In the genomic region with DNA sequence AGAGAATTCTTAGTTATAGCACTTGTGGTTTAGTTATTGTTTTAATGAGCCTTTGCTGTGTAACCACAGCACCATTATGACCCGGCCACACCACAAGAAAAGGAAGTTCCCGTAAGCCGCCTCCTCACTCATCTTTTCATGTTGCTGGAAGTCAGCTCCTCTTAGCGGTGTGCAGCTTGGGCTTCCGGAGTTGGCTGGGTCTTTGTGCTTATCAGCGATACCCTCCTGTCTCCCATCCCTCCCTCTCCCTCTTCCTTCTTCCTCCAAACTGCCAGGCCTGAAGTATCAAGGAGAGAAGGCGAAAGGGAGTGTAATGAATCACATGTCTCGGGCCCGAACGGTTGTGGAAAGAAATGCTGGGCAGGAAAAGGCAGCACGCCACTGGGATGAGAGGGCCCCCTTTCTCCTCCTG, we compare ENCODE assay signal across 8 cellular contexts.
DNase-seq lines count a peak whose midpoint lies in the region; ATAC-seq, FAIRE-seq and TF ChIP-seq lines count a peak whose summit lies in the region.

No MANE protein-coding gene starts in this region.

- H3K27ac Mint-ChIP-seq in osteocyte (ENCODE audit: unreplicated experiment) (no peak overlapping the region), chondrocyte (ENCODE audit: unreplicated experiment) (no peak overlapping the region)

- H3K9me2 ChIP-seq in DOHH2 (replicated peaks; ENCODE audit: control insufficient read depth, low read length): no peaks in the 10 kb centered on the region

- ATAC-seq in GM21423 (IDR thresholded peaks at IDR 0.05; ENCODE audit: unreplicated experiment): peak; percentile 81

- peaks cover 36% of the 10 kb centered on the region for H3K27me3 ChIP-seq in DOHH2 (ENCODE audit: control insufficient read depth, low read length)
- H3K27me3 ChIP-seq in dorsolateral prefrontal cortex: peaks cover 0 to 32% (median 0%) of the 10 kb centered on the region in 45 donors

- H3K4me3 Mint-ChIP-seq in osteocyte (ENCODE audit: unreplicated experiment) (no peak overlapping the region), chondrocyte (ENCODE audit: unreplicated experiment) (no peak overlapping the region)

- 0 out of 2 replicates have a peak overlapping the region, but pooled peaks have one; percentile 6 for H3K4me2 ChIP-seq in DOHH2 (ENCODE audit: low read length)

- H3K9me3 ChIP-seq in DOHH2 (ENCODE audit: control insufficient read depth, insufficient read depth, low read length): no peaks in the 10 kb centered on the region

- H3K79me2 ChIP-seq in DOHH2 (ENCODE audit: control insufficient read depth, low read length): no peaks in the 10 kb centered on the region

- H3F3A ChIP-seq in DOHH2 (ENCODE audit: control insufficient read depth, insufficient read depth): no peaks in the 10 kb centered on the region

- no peaks in the 10 kb centered on the region for H4K20me1 ChIP-seq in DOHH2 (ENCODE audit: control insufficient read depth, insufficient read depth, low read depth, low read length)

- TF ChIP-seq CTCF in DOHH2 (IDR thresholded peaks at IDR 0.05; ENCODE audit: low read depth, low read length, poor library complexity, severe bottlenecking) (no peak), osteocyte (IDR thresholded peaks at IDR 0.05) (no peak), dorsolateral prefrontal cortex (IDR thresholded peaks at IDR 0.05 in 54 of 56, conservative IDR thresholded peaks at IDR 0.05 in 2 of 56; ENCODE audit: low read depth in 1 of 56, partially characterized antibody in 56 of 56) (no peak), chondrocyte (IDR thresholded peaks at IDR 0.05) (no peak)

- H3K4me3 ChIP-seq in DOHH2 (ENCODE audit: low read length): no peak overlapping the region
- H3K4me3 ChIP-seq in dorsolateral prefrontal cortex: peak overlapping the region in 1 of 59 donors; percentile 10

- peaks cover 7% of the 10 kb centered on the region for H3K4me1 ChIP-seq in DOHH2 (ENCODE audit: control insufficient read depth, low read length)

- no peaks in the 10 kb centered on the region for H3K36me3 ChIP-seq in DOHH2 (ENCODE audit: control insufficient read depth, low read length)

- no peaks in the 10 kb centered on the region for H3K4me1 Mint-ChIP-seq in osteocyte (ENCODE audit: unreplicated experiment)
- H3K4me1 Mint-ChIP-seq in chondrocyte (ENCODE audit: low read depth): no peaks in the 10 kb centered on the region

- no peak for FAIRE-seq in frontal cortex (lab: Jason Lieb, UNC)

- H3K27me3 Mint-ChIP-seq in osteocyte (ENCODE audit: unreplicated experiment): no peaks in the 10 kb centered on the region
- H3K27me3 Mint-ChIP-seq in chondrocyte (ENCODE audit: low read depth): no peaks in the 10 kb centered on the region

- no peak overlapping the region for H3K27ac ChIP-seq in DOHH2 (ENCODE audit: low read depth, low read length)
- no peak overlapping the region for H3K27ac ChIP-seq in dorsolateral prefrontal cortex

- intact Hi-C loops in dorsolateral prefrontal cortex (cut with DNase I): no loop called here

- DNase-seq in HT-29 (ENCODE audit: low spot score): peak; percentile 71
- peak; percentile 23 for DNase-seq in activated T-cell treated with anti-CD3 and anti-CD28 coated beads, Interleukin-2, amount 50 U/mL, for 1 hour
- peak; percentile 53 for DNase-seq in osteocyte (ENCODE audit: extremely low spot score, unreplicated experiment)
- no peak for DNase-seq in dorsolateral prefrontal cortex
- no peak for DNase-seq in frontal cortex (ENCODE audit: low spot score in 2 of 2)
- DNase-seq in chondrocyte (ENCODE audit: low spot score): no peak

- H3K36me3 Mint-ChIP-seq in osteocyte (ENCODE audit: unreplicated experiment) (no peaks in the 10 kb centered on the region), chondrocyte (ENCODE audit: low read depth) (no peaks in the 10 kb centered on the region)

- H3K9me3 Mint-ChIP-seq in osteocyte (ENCODE audit: unreplicated experiment): peaks cover 19% of the 10 kb centered on the region
- H3K9me3 Mint-ChIP-seq in chondrocyte (ENCODE audit: low read depth): no peaks in the 10 kb centered on the region

Comparison
In these comparisons a context has a peak if more than half of its experiments do, and no peak if none do; other contexts are left out.
1. DNase-seq: peak in HT-29 (single experiment), activated T-cell treated with anti-CD3 and anti-CD28 coated beads, Interleukin-2, amount 50 U/mL, for 1 hour (single experiment) and osteocyte (single experiment); none in dorsolateral prefrontal cortex (0 of 10), frontal cortex (0 of 2) and chondrocyte (single experiment).